8 cellular contexts compared by ENCODE assay signal in the genomic region with DNA sequence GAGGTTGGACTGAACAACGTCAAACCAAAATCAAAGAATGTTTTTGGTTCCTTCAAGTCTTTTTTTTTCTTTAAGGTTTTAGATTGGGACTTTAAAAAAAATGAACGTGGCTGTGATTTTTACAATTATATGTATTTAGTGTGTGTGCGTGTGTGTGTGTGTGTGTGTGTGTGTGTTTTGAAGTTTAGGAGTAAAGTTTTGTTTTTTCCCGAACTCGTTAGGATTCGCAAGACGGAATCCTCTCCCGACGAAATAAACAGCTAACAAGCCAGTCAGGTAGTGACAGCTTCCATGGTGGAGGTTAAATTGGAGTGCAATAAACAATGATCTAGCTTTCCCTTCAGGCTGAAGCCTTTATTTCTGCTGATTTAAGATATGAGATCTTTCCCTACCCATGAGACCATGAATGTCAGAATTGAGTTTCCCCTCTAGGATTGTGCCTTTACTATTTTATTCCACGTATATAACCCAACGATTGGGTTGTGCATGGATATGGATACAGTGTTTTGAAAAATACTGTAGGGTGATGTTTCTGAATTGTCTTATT. TPM values are rescaled to one million over a fixed set of nuclear protein-coding genes. Genes with fewer than 3 reads are reported as not detected.
DNase-seq lines count a peak whose midpoint lies in the region; ATAC-seq and TF ChIP-seq lines count a peak whose summit lies in the region.

No MANE protein-coding gene starts in this region.

- POLR2A ChIA-PET in activated CD4-positive, alpha-beta T cell treated with anti-CD3 and anti-CD28 coated beads, Interleukin-2, amount 10 ng/mL, durations not matched to agents 7 days and 5 days (lab: Charles Lee): no interaction called here

- ATAC-seq in T-helper 17 cell (no peak), GM21367 (IDR thresholded peaks at IDR 0.05; ENCODE audit: unreplicated experiment) (no peak)

- TF ChIP-seq CTCF in sigmoid colon (IDR thresholded peaks at IDR 0.05): no peak

- no peaks in the 10 kb centered on the region for H3K36me3 ChIP-seq in sigmoid colon

- no peak for TF ChIP-seq POLR2A in sigmoid colon (IDR thresholded peaks at IDR 0.05)

- peak overlapping the region; percentile 91 for H3K27ac Mint-ChIP-seq in activated CD4-positive, alpha-beta T cell treated with anti-CD3 and anti-CD28 coated beads, Interleukin-2, amount 10 ng/mL, durations not matched to agents 7 days and 5 days
- H3K27ac Mint-ChIP-seq in T-helper 17 cell: peak overlapping the region; percentile 78

- WGBS in sigmoid colon, 2 donors: 5 to 24% methylated on average over 11 of the region's 11 CpGs

- H3K9me3 Mint-ChIP-seq in activated CD4-positive, alpha-beta T cell treated with anti-CD3 and anti-CD28 coated beads, Interleukin-2, amount 10 ng/mL, durations not matched to agents 7 days and 5 days: peaks cover 5% of the 10 kb centered on the region

- CTCF ChIA-PET in activated CD4-positive, alpha-beta T cell treated with anti-CD3 and anti-CD28 coated beads, Interleukin-2, amount 10 ng/mL, durations not matched to agents 7 days and 5 days (lab: Charles Lee): interaction anchor here (0.7 to 2.8 kb wide), 2 partner anchors 15 to 19 kb away, joined by 3 to 7 read pairs; no protein-coding TSS in a partner anchor

- peaks cover 42% of the 10 kb centered on the region for H3K4me1 Mint-ChIP-seq in activated CD4-positive, alpha-beta T cell treated with anti-CD3 and anti-CD28 coated beads, Interleukin-2, amount 10 ng/mL, durations not matched to agents 7 days and 5 days
- H3K4me1 Mint-ChIP-seq in T-helper 17 cell: peaks cover 15% of the 10 kb centered on the region

- DNase-seq in activated CD4-positive, alpha-beta T cell treated with anti-CD3 and anti-CD28 coated beads, Interleukin-2, amount 10 ng/mL, durations not matched to agents 7 days and 5 days: no peak
- no peak for DNase-seq in activated CD4-positive, alpha-beta T cell treated with anti-CD3 and anti-CD28 coated beads, Interleukin-2, amount 50 U/mL, for 1 hour
- DNase-seq in T-helper 17 cell (no peak), foreskin melanocyte (peak; percentile 10), sigmoid colon (no peak), ecto neural progenitor cell (ENCODE audit: low spot score) (no peak)
- no peak for DNase-seq in activated CD4-positive, alpha-beta T cell treated with anti-CD3 and anti-CD28 coated beads for 48 hours

- H3K36me3 Mint-ChIP-seq in activated CD4-positive, alpha-beta T cell treated with anti-CD3 and anti-CD28 coated beads, Interleukin-2, amount 10 ng/mL, durations not matched to agents 7 days and 5 days (ENCODE audit: low read depth): peaks cover 6% of the 10 kb centered on the region
- peaks cover 2% of the 10 kb centered on the region for H3K36me3 Mint-ChIP-seq in T-helper 17 cell (ENCODE audit: low read depth)

- H3K27ac ChIP-seq in sigmoid colon: peak overlapping the region; percentile 75 to 85 (median 80)

- no peak for TF ChIP-seq EP300 in sigmoid colon (IDR thresholded peaks at IDR 0.05)

- H3K9me3 ChIP-seq in T-helper 17 cell (ENCODE audit: control insufficient read depth, low read length, poor library complexity, severe bottlenecking): no peaks in the 10 kb centered on the region
- no peaks in the 10 kb centered on the region for H3K9me3 ChIP-seq in sigmoid colon

- no peaks in the 10 kb centered on the region for H3K27me3 ChIP-seq in sigmoid colon

- no peaks in the 10 kb centered on the region for H3K27me3 Mint-ChIP-seq in activated CD4-positive, alpha-beta T cell treated with anti-CD3 and anti-CD28 coated beads, Interleukin-2, amount 10 ng/mL, durations not matched to agents 7 days and 5 days
- no peaks in the 10 kb centered on the region for H3K27me3 Mint-ChIP-seq in T-helper 17 cell

- peaks cover 0 to 13% (median 8%) of the 10 kb centered on the region in 4 donors for H3K4me1 ChIP-seq in sigmoid colon

- H3K4me3 ChIP-seq in sigmoid colon: peak overlapping the region; percentile 72 to 95 (median 92)

- intact Hi-C loops in sigmoid colon (cut with DNase I): loop anchor here (5.0 to 10.0 kb wide), 4 partner anchors 106 to 591 kb away; partner anchors contain the start of genes HSDL2, INIP and UGCG

- H3K4me3 Mint-ChIP-seq in activated CD4-positive, alpha-beta T cell treated with anti-CD3 and anti-CD28 coated beads, Interleukin-2, amount 10 ng/mL, durations not matched to agents 7 days and 5 days: peak overlapping the region; percentile 89
- H3K4me3 Mint-ChIP-seq in T-helper 17 cell: peak overlapping the region; percentile 94

RNA-seq across cellular contexts. Expression of gene KIAA1958, which starts 1.2 kb away (rescaled TPM):
- total RNA-seq in activated CD4-positive, alpha-beta T cell treated with anti-CD3 and anti-CD28 coated beads, Interleukin-2, amount 10 ng/mL, durations not matched to agents 7 days and 5 days: 1 to 10 TPM; 6.5 to 6.8 TPM
- total RNA-seq in T-helper 17 cell: 1 to 10 TPM; 2.1 to 2.8 TPM
- total RNA-seq in sigmoid colon: 1 to 10 TPM; 4.3 to 8.0 (median 5.1) TPM
- 1 to 10 TPM in 1 of 3 donors, under 1 TPM in 2; 0.60 to 1.7 (median 0.92) TPM for polyA plus RNA-seq in sigmoid colon
